In the genomic region with DNA sequence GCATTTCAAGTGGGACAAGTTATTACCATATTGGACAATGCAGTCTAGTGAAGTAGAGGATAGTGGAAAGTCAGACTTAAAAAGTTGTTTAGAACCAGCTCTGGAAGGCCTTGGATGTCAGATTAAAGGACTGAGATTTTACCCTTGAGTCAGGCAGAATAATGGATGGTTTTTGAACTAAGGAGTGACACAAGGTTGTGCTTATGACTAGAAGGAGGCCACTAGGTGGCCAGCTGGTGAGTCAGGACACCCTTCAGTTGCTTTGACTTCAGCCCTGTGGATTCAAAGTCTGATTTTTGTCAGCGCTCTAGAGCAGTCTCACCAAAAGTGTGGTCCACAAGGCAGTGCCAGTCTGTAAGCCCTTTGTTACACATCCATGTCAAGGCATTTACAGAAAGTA, we compare ENCODE assay signal across 8 cellular contexts. TPM values are rescaled to one million over a fixed set of nuclear protein-coding genes. Genes with fewer than 3 reads are reported as not detected.
DNase-seq lines count a peak whose midpoint lies in the region; ATAC-seq and TF ChIP-seq lines count a peak whose summit lies in the region.

No MANE protein-coding gene starts in this region.

- no peak overlapping the region for H3K27ac Mint-ChIP-seq in CD8-positive, alpha-beta memory T cell

- CTCF ChIA-PET in CD8-positive, alpha-beta memory T cell (lab: Charles Lee): no interaction called here

- peaks cover 0 to 4% (median 0%) of the 10 kb centered on the region in 5 donors for H3K9me3 Mint-ChIP-seq in CD8-positive, alpha-beta memory T cell

- no peaks in the 10 kb centered on the region for H3K9me3 ChIP-seq in OCI-LY3 (ENCODE audit: insufficient read depth, low read length)
- H3K9me3 ChIP-seq in CD8-positive, alpha-beta memory T cell (ENCODE audit: low read length): no peaks in the 10 kb centered on the region

- peaks cover 10% of the 10 kb centered on the region for H3K4me1 ChIP-seq in OCI-LY3 (ENCODE audit: low read length)
- peaks cover 27% of the 10 kb centered on the region for H3K4me1 ChIP-seq in CD8-positive, alpha-beta memory T cell (ENCODE audit: insufficient read depth, low read length)

- 0 out of 2 replicates have a peak, but pooled peaks cover 6% of the 10 kb centered on the region for H4K20me1 ChIP-seq in OCI-LY3 (ENCODE audit: insufficient read depth, low read length)

- POLR2A ChIA-PET in CD8-positive, alpha-beta memory T cell (lab: Charles Lee): no interaction called here

- ATAC-seq in stimulated activated naive CD8-positive, alpha-beta T cell treated with anti-CD3 and anti-CD28 coated beads, Interleukin-15, Interleukin-2, amounts not matched to agents 100 U/mL and 50 U/mL, for 24 hours: peak; percentile 28

- no peak overlapping the region for H3K4me3 Mint-ChIP-seq in CD8-positive, alpha-beta memory T cell

- H3K4me3 ChIP-seq in GM12864 (ENCODE audit: low read depth, low read length) (no peak overlapping the region), OCI-LY3 (ENCODE audit: low read length) (no peak overlapping the region)
- H3K4me3 ChIP-seq in CD8-positive, alpha-beta memory T cell (ENCODE audit: low read length): no peak overlapping the region

- peaks cover 0 to 63% (median 19%) of the 10 kb centered on the region in 3 donors for H3K36me3 Mint-ChIP-seq in CD8-positive, alpha-beta memory T cell

- H3K4me1 Mint-ChIP-seq in CD8-positive, alpha-beta memory T cell: peaks cover 43 to 74% (median 65%) of the 10 kb centered on the region in 3 donors

- no peaks in the 10 kb centered on the region for H3K27me3 ChIP-seq in OCI-LY3 (ENCODE audit: low read depth, low read length)
- H3K27me3 ChIP-seq in CD8-positive, alpha-beta memory T cell (ENCODE audit: insufficient read depth, low read length, poor library complexity, severe bottlenecking): no peaks in the 10 kb centered on the region

- no peak overlapping the region for H3K4me2 ChIP-seq in OCI-LY3 (ENCODE audit: low read length)

- no peak overlapping the region for H3K27ac ChIP-seq in OCI-LY3 (ENCODE audit: low read length)
- no peak overlapping the region for H3K27ac ChIP-seq in CD8-positive, alpha-beta memory T cell (ENCODE audit: low read depth, low read length)

- peaks cover 44% of the 10 kb centered on the region for H3K36me3 ChIP-seq in OCI-LY3 (replicated peaks; ENCODE audit: low read depth, low read length)
- peaks cover 13% of the 10 kb centered on the region for H3K36me3 ChIP-seq in CD8-positive, alpha-beta memory T cell (ENCODE audit: insufficient read depth, low read length)

- H3K79me2 ChIP-seq in OCI-LY3 (ENCODE audit: low read length): peaks cover 48% of the 10 kb centered on the region

- H3K9ac ChIP-seq in OCI-LY3 (ENCODE audit: low read length): no peak overlapping the region

- H3K27me3 Mint-ChIP-seq in CD8-positive, alpha-beta memory T cell: peaks cover 0 to 10% of the 10 kb centered on the region in 2 donors

- H2AFZ ChIP-seq in OCI-LY3 (ENCODE audit: low read depth, low read length): no peak overlapping the region

- TF ChIP-seq CTCF in GM12864 (IDR thresholded peaks at IDR 0.05; ENCODE audit: low read depth, low read length, missing control alignments): peak; percentile 67
- peak; percentile 41 for TF ChIP-seq CTCF in OCI-LY3 (IDR thresholded peaks at IDR 0.05; ENCODE audit: low read depth, low read length)

- DNase-seq in AG08395 (ENCODE audit: low spot score): peak; percentile 36
- DNase-seq in GM12864 (ENCODE audit: low read depth): no peak
- peak; percentile 44 for DNase-seq in cerebellar cortex (ENCODE audit: low spot score)
- peak; percentile 28 for DNase-seq in stimulated activated naive CD8-positive, alpha-beta T cell treated with anti-CD3 and anti-CD28 coated beads, Interleukin-15, Interleukin-2, amounts not matched to agents 100 U/mL and 50 U/mL, for 24 hours
- no peak for DNase-seq in CD8-positive, alpha-beta memory T cell
- no peak for DNase-seq in ecto neural progenitor cell (ENCODE audit: low spot score)
- DNase-seq in cerebellar nuclear complex (lab: John Stamatoyannopoulos, UW): no peak

RNA-seq across cellular contexts. Expression of gene GABPB1, which starts 3.8 kb away (rescaled TPM):
- 10 to 100 TPM; 45.7 to 46.5 TPM for total RNA-seq in CD8-positive, alpha-beta memory T cell
- 22.5 TPM for polyA plus RNA-seq in CD8-positive, alpha-beta memory T cell

Comparison
In these comparisons a context has a peak if more than half of its experiments do, and no peak if none do; other contexts are left out.
1. DNase-seq: peak in AG08395 (single experiment), cerebellar cortex (single experiment) and stimulated activated naive CD8-positive, alpha-beta T cell treated with anti-CD3 and anti-CD28 coated beads, Interleukin-15, Interleukin-2, amounts not matched to agents 100 U/mL and 50 U/mL, for 24 hours (single experiment); none in GM12864 (single experiment), CD8-positive, alpha-beta memory T cell (0 of 5), ecto neural progenitor cell (single experiment) and cerebellar nuclear complex (0 of 2).